Comparison of ENCODE assay signal across 19 cellular contexts in genomic region chr12:130212384-130212783, GRCh38. TPM values are rescaled to one million over a fixed set of nuclear protein-coding genes. Genes with fewer than 3 reads are reported as not detected.
DNase-seq lines count a peak whose midpoint lies in the region; ATAC-seq and TF ChIP-seq lines count a peak whose summit lies in the region.
"Had no signal": no experiment of that assay in that cellular context is flagged by ENCODE, and none has a peak within 500 bp of the region (broad histone marks: within the 10 kb centered on the region; RNA-seq: fewer than 3 reads in every experiment).

No MANE protein-coding gene starts in this region.

- intact Hi-C loops in body of pancreas (cut with DNase I) (no loop called here), prostate gland (cut with DNase I) (no loop called here), right cardiac atrium (cut with DNase I) (no loop called here)
- intact Hi-C loops in naive thymus-derived CD4-positive, alpha-beta T cell (cut with micrococcal nuclease): no loop called here

- peak overlapping the region in 1 of 10 donors; percentile 4 for H3K4me3 Mint-ChIP-seq in naive thymus-derived CD4-positive, alpha-beta T cell

- peak; percentile 6 for DNase-seq in NCI-H146 (lab: John Stamatoyannopoulos, UW)
- no peak for DNase-seq in NCI-H146 treated with DMSO at 0.1 percent for 48 hours (lab: John Stamatoyannopoulos, UW; ENCODE audit: unreplicated experiment)
- DNase-seq in NCI-H2029 treated with DMSO at 0.1 percent for 48 hours (lab: John Stamatoyannopoulos, UW): peak; percentile 73
- DNase-seq in body of pancreas: no peak
- DNase-seq in prostate gland (ENCODE audit: low spot score): no peak
- DNase-seq in NCI-H2107 treated with DMSO at 0.1 percent for 48 hours (lab: John Stamatoyannopoulos, UW; ENCODE audit: unreplicated experiment): no peak
- no peak for DNase-seq in naive thymus-derived CD4-positive, alpha-beta T cell
- no peak for DNase-seq in right cardiac atrium
- DNase-seq: DMS79 treated with DMSO at 0.1 percent for 48 hours, NCI-H1092, NCI-H187 treated with DMSO at 0.1 percent for 48 hours, NCI-H510A, SW 1271 had no signal

- peak; percentile 56 for ATAC-seq in body of pancreas
- ATAC-seq in naive thymus-derived CD4-positive, alpha-beta T cell: no peak
- no peak for ATAC-seq in right cardiac atrium

- peak overlapping the region in 2 of 4 donors; percentile 53 to 54 for H3K27ac ChIP-seq in body of pancreas
- H3K27ac ChIP-seq in prostate gland: peak overlapping the region; percentile 39 to 54
- H3K27ac ChIP-seq in naive thymus-derived CD4-positive, alpha-beta T cell (ENCODE audit: low read depth, low read length): no peak overlapping the region
- H3K27ac ChIP-seq in right cardiac atrium (ENCODE audit: low read length): no peak overlapping the region
- H3K27ac ChIP-seq: BLaER1 treated with 17β-estradiol and CSF1 and Interleukin-3, amounts not matched to agents 10 nM and 100 nM; HL-60; RWPE1 had no signal

- no peak for TF ChIP-seq POLR2A in body of pancreas (IDR thresholded peaks at IDR 0.05)
- TF ChIP-seq POLR2A in prostate gland (IDR thresholded peaks at IDR 0.05): no peak

- H3K4me1 ChIP-seq in body of pancreas: no peaks in the 10 kb centered on the region
- H3K4me1 ChIP-seq in prostate gland (replicated peaks): peaks cover 2% of the 10 kb centered on the region
- H3K4me1 ChIP-seq in naive thymus-derived CD4-positive, alpha-beta T cell (ENCODE audit: control insufficient read depth in 2 of 2, insufficient read depth in 2 of 2, low read length in 2 of 2): no peaks in the 10 kb centered on the region
- H3K4me1 ChIP-seq in right cardiac atrium (ENCODE audit: control insufficient read depth, insufficient read depth, low read length): no peaks in the 10 kb centered on the region
- H3K4me1 ChIP-seq: BLaER1 treated with 17β-estradiol and CSF1 and Interleukin-3, amounts not matched to agents 10 nM and 100 nM; HAP-1 had no signal

- peaks cover 0 to 61% (median 30%) of the 10 kb centered on the region in 5 donors for H3K27me3 Mint-ChIP-seq in naive thymus-derived CD4-positive, alpha-beta T cell

- H3K4me1 Mint-ChIP-seq in naive thymus-derived CD4-positive, alpha-beta T cell: peaks cover 0 to 11% (median 0%) of the 10 kb centered on the region in 7 donors

- H3K27me3 ChIP-seq in body of pancreas: no peaks in the 10 kb centered on the region
- peaks cover 3% of the 10 kb centered on the region for H3K27me3 ChIP-seq in prostate gland (replicated peaks; ENCODE audit: insufficient read depth)
- H3K27me3 ChIP-seq in naive thymus-derived CD4-positive, alpha-beta T cell (ENCODE audit: control insufficient read depth in 2 of 2, insufficient read depth in 2 of 2, low read length in 2 of 2): no peaks in the 10 kb centered on the region
- H3K27me3 ChIP-seq in right cardiac atrium (ENCODE audit: control insufficient read depth, insufficient read depth): no peaks in the 10 kb centered on the region
- H3K27me3 ChIP-seq: BLaER1 treated with 17β-estradiol and CSF1 and Interleukin-3, amounts not matched to agents 10 nM and 100 nM had no signal

- WGBS in body of pancreas, 2 donors: 14 to 25% methylated on average over 5 of the region's 5 CpGs
- 11% methylated on average over 5 of the region's 5 CpGs for WGBS in prostate gland
- WGBS in right cardiac atrium: 65% methylated on average over 5 of the region's 5 CpGs

- H3K27ac Mint-ChIP-seq in naive thymus-derived CD4-positive, alpha-beta T cell: no peak overlapping the region

- CTCF ChIA-PET in naive thymus-derived CD4-positive, alpha-beta T cell (lab: Charles Lee): interaction anchor here (0.6 kb wide), 1 partner anchor 43 kb away, joined by 3 read pairs; no protein-coding TSS in a partner anchor

- TF ChIP-seq CTCF in body of pancreas (IDR thresholded peaks at IDR 0.05): no peak
- no peak for TF ChIP-seq CTCF in prostate gland (IDR thresholded peaks at IDR 0.05)

- POLR2A ChIA-PET in naive thymus-derived CD4-positive, alpha-beta T cell (lab: Charles Lee): no interaction called here

- H3K9me3 ChIP-seq in body of pancreas (no peaks in the 10 kb centered on the region), prostate gland (no peaks in the 10 kb centered on the region), right cardiac atrium (ENCODE audit: control insufficient read depth, low read length) (peaks cover 3% of the 10 kb centered on the region)
- H3K9me3 ChIP-seq in naive thymus-derived CD4-positive, alpha-beta T cell (ENCODE audit: control insufficient read depth in 2 of 3, low read length in 3 of 3): no peaks in the 10 kb centered on the region
- H3K9me3 ChIP-seq: HAP-1 had no signal

- H3K36me3 Mint-ChIP-seq in naive thymus-derived CD4-positive, alpha-beta T cell: peaks cover 0 to 16% (median under 1%) of the 10 kb centered on the region in 5 donors

- H3K36me3 ChIP-seq in body of pancreas (replicated peaks in 1 of 2; ENCODE audit: insufficient read depth in 1 of 2, low read depth in 2 of 2) (no peaks in the 10 kb centered on the region), prostate gland (no peaks in the 10 kb centered on the region)
- no peaks in the 10 kb centered on the region for H3K36me3 ChIP-seq in naive thymus-derived CD4-positive, alpha-beta T cell (ENCODE audit: control insufficient read depth in 2 of 3, insufficient read depth in 3 of 3, low read length in 3 of 3)
- H3K36me3 ChIP-seq: BLaER1 treated with 17β-estradiol and CSF1 and Interleukin-3, amounts not matched to agents 10 nM and 100 nM; HAP-1 had no signal

- no peak overlapping the region for H3K4me3 ChIP-seq in body of pancreas
- H3K4me3 ChIP-seq in prostate gland: no peak overlapping the region
- no peak overlapping the region for H3K4me3 ChIP-seq in naive thymus-derived CD4-positive, alpha-beta T cell (ENCODE audit: low read length)
- H3K4me3 ChIP-seq in right cardiac atrium (ENCODE audit: low read length): no peak overlapping the region
- H3K4me3 ChIP-seq: BLaER1 treated with 17β-estradiol and CSF1 and Interleukin-3, amounts not matched to agents 10 nM and 100 nM; HAP-1 had no signal

- peaks cover under 1 to 19% (median 6%) of the 10 kb centered on the region in 11 donors for H3K9me3 Mint-ChIP-seq in naive thymus-derived CD4-positive, alpha-beta T cell

RNA-seq across cellular contexts. Expression of gene FZD10, which starts 50.1 kb away (rescaled TPM):
- total RNA-seq in body of pancreas (under 1 TPM; under 0.01 to 0.52 TPM), prostate gland (10 to 100 TPM in 1 of 2 donors, 1 to 10 TPM in 1; 1.5 to 11.8 TPM), right cardiac atrium (under 1 TPM in 3 of 4 donors, not detected in 1; 0.06 to 0.28 (median 0.24) TPM)
- total RNA-seq in naive thymus-derived CD4-positive, alpha-beta T cell: not detected
- not detected for polyA plus RNA-seq in naive thymus-derived CD4-positive, alpha-beta T cell
- 0.14 TPM for polyA plus RNA-seq in right cardiac atrium
- total RNA-seq: A172, SK-MEL-5 had no signal

Comparison
In these comparisons a context has a peak if more than half of its experiments do, and no peak if none do; other contexts are left out.
1. DNase-seq: peak in NCI-H146 (single experiment) and NCI-H2029 treated with DMSO at 0.1 percent for 48 hours (single experiment); none in NCI-H146 treated with DMSO at 0.1 percent for 48 hours (single experiment), body of pancreas (0 of 4), prostate gland (single experiment), NCI-H2107 treated with DMSO at 0.1 percent for 48 hours (single experiment), naive thymus-derived CD4-positive, alpha-beta T cell (0 of 9) and right cardiac atrium (0 of 3).
2. H3K27ac ChIP-seq: peak in prostate gland (2 of 2); none in naive thymus-derived CD4-positive, alpha-beta T cell (single experiment) and right cardiac atrium (single experiment).